20 cellular contexts compared by ENCODE assay signal in the genomic region with DNA sequence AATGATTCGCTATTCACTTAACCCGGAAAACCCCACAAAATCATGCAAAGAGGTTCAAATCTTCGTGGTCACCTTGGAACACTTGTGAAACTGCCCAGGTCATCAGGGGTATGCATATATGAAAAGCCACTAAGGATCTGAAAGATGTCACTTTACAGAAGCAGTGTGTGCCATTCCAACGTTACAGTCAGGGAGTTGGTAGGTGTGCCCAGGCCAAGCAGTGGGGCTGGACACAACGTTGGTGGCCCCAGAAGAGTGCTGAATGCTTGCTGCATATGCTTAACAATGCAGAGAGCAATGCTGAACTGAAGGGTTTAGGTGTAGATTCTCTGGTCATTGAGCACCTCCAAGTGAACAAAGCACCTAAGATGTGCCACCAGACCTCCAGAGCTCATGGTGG. TPM values are rescaled to one million over a fixed set of nuclear protein-coding genes. Genes with fewer than 3 reads are reported as not detected.
DNase-seq lines count a peak whose midpoint lies in the region; ATAC-seq and TF ChIP-seq lines count a peak whose summit lies in the region.
"Had no signal": no experiment of that assay in that cellular context is flagged by ENCODE, and none has a peak within 500 bp of the region (broad histone marks: within the 10 kb centered on the region; RNA-seq: fewer than 3 reads in every experiment).

No MANE protein-coding gene starts in this region.

- no peak for TF ChIP-seq CTCF in right atrium auricular region (IDR thresholded peaks at IDR 0.05)
- no peak for TF ChIP-seq CTCF in left ventricle myocardium inferior (IDR thresholded peaks at IDR 0.05; ENCODE audit: borderline replicate concordance)
- TF ChIP-seq CTCF in neural crest cell (conservative IDR thresholded peaks at IDR 0.05): no peak

- peaks cover 7% of the 10 kb centered on the region for H3K4me1 Mint-ChIP-seq in neural crest cell
- no peaks in the 10 kb centered on the region for H3K4me1 Mint-ChIP-seq in activated T-helper 17 cell treated with anti-CD3 and anti-CD28 coated beads, Interleukin-2, amount 50 U/mL, for 72 hours

- H3K4me3 ChIP-seq in right atrium auricular region (no peak overlapping the region), left ventricle myocardium inferior (no peak overlapping the region)
- H3K4me3 ChIP-seq: BLaER1, GM23248, HAP-1 had no signal

- H3K27me3 ChIP-seq in right atrium auricular region (peaks cover 0 to 3% of the 10 kb centered on the region in 2 donors), left ventricle myocardium inferior (ENCODE audit: low read depth) (peaks cover 97% of the 10 kb centered on the region)
- H3K27me3 ChIP-seq: BLaER1 had no signal

- peak; percentile 26; the same call in 1 of the 2 replicates for TF ChIP-seq RAD21 in Ishikawa (IDR thresholded peaks at IDR 0.05; ENCODE audit: low read depth)

- H3K4me3 Mint-ChIP-seq in neural crest cell: no peak overlapping the region
- H3K4me3 Mint-ChIP-seq in activated T-helper 17 cell treated with anti-CD3 and anti-CD28 coated beads, Interleukin-2, amount 50 U/mL, for 72 hours: no peak overlapping the region
- H3K4me3 Mint-ChIP-seq: B cell; CD4-positive, CD25-positive, alpha-beta regulatory T cell; CD8-positive, alpha-beta T cell; HFFc6 had no signal

- H3K27ac ChIP-seq in right atrium auricular region: no peak overlapping the region
- no peak overlapping the region for H3K27ac ChIP-seq in left ventricle myocardium inferior (replicated peaks)
- H3K27ac ChIP-seq: 22Rv1, BLaER1, C4-2B, GM23248 had no signal

- H3K36me3 Mint-ChIP-seq in neural crest cell (ENCODE audit: low read depth): no peaks in the 10 kb centered on the region
- H3K36me3 Mint-ChIP-seq in activated T-helper 17 cell treated with anti-CD3 and anti-CD28 coated beads, Interleukin-2, amount 50 U/mL, for 72 hours (ENCODE audit: low read depth): no peaks in the 10 kb centered on the region
- H3K36me3 Mint-ChIP-seq: CD4-positive, CD25-positive, alpha-beta regulatory T cell; CD8-positive, alpha-beta T cell had no signal

- TF ChIP-seq EP300 in Ishikawa (IDR thresholded peaks at IDR 0.05; ENCODE audit: borderline replicate concordance): no peak

- DNase-seq in right atrium auricular region (ENCODE audit: low spot score) (peak; percentile 18), left ventricle myocardium inferior (no peak), neural crest cell (ENCODE audit: low read depth, low spot score) (no peak), posterior vena cava (ENCODE audit: low spot score) (peak; percentile 25), amygdala (lab: John Stamatoyannopoulos, UW) (no peak)
- DNase-seq: Caco-2; CD4-positive, CD25-positive, alpha-beta regulatory T cell; CD8-positive, alpha-beta T cell; DMS153; DND-41; GM23248; HFFc6 had no signal

- H3K36me3 ChIP-seq in right atrium auricular region (no peaks in the 10 kb centered on the region), left ventricle myocardium inferior (no peaks in the 10 kb centered on the region)
- H3K36me3 ChIP-seq: BLaER1, HAP-1 had no signal

- H3K27ac Mint-ChIP-seq in neural crest cell (ENCODE audit: unreplicated experiment): peak overlapping the region; percentile 81
- no peak overlapping the region for H3K27ac Mint-ChIP-seq in activated T-helper 17 cell treated with anti-CD3 and anti-CD28 coated beads, Interleukin-2, amount 50 U/mL, for 72 hours
- H3K27ac Mint-ChIP-seq: B cell; CD4-positive, CD25-positive, alpha-beta regulatory T cell; CD8-positive, alpha-beta T cell; HFFc6 had no signal

- no peaks in the 10 kb centered on the region for H3K9me3 ChIP-seq in right atrium auricular region
- H3K9me3 ChIP-seq in left ventricle myocardium inferior (replicated peaks): no peaks in the 10 kb centered on the region
- H3K9me3 ChIP-seq: Caco-2, HAP-1 had no signal

- H3K27me3 Mint-ChIP-seq in neural crest cell (ENCODE audit: low read depth): peaks cover 71% of the 10 kb centered on the region
- peaks cover 53% of the 10 kb centered on the region for H3K27me3 Mint-ChIP-seq in activated T-helper 17 cell treated with anti-CD3 and anti-CD28 coated beads, Interleukin-2, amount 50 U/mL, for 72 hours

- intact Hi-C loops in left ventricle myocardium inferior (cut with micrococcal nuclease): loop anchor here (5.0 kb wide), 1 partner anchor 96 kb away; no protein-coding TSS in a partner anchor
- intact Hi-C loops in posterior vena cava (cut with DNase I): no loop called here

- H3K4me1 ChIP-seq in right atrium auricular region (peaks cover 0 to 7% of the 10 kb centered on the region in 2 donors), left ventricle myocardium inferior (peaks cover 28% of the 10 kb centered on the region)
- H3K4me1 ChIP-seq: BLaER1, HAP-1 had no signal

- no peaks in the 10 kb centered on the region for H3K9me3 Mint-ChIP-seq in neural crest cell
- no peaks in the 10 kb centered on the region for H3K9me3 Mint-ChIP-seq in activated T-helper 17 cell treated with anti-CD3 and anti-CD28 coated beads, Interleukin-2, amount 50 U/mL, for 72 hours
- H3K9me3 Mint-ChIP-seq: CD8-positive, alpha-beta T cell; HFFc6 had no signal

- ATAC-seq in activated T-helper 17 cell treated with anti-CD3 and anti-CD28 coated beads, Interleukin-2, amount 50 U/mL, for 72 hours (replicated peaks): no peak
- ATAC-seq in HG03521 (IDR thresholded peaks at IDR 0.05; ENCODE audit: unreplicated experiment): no peak
- ATAC-seq: CD8-positive, alpha-beta T cell had no signal

TF ChIP-seq in Ishikawa, 13 proteins besides CTCF, POLR2A, EP300 and RAD21:
- no peak for TF ChIP-seq EGR1 (IDR thresholded peaks at IDR 0.05)
- TF ChIP-seq, protein P1, sequence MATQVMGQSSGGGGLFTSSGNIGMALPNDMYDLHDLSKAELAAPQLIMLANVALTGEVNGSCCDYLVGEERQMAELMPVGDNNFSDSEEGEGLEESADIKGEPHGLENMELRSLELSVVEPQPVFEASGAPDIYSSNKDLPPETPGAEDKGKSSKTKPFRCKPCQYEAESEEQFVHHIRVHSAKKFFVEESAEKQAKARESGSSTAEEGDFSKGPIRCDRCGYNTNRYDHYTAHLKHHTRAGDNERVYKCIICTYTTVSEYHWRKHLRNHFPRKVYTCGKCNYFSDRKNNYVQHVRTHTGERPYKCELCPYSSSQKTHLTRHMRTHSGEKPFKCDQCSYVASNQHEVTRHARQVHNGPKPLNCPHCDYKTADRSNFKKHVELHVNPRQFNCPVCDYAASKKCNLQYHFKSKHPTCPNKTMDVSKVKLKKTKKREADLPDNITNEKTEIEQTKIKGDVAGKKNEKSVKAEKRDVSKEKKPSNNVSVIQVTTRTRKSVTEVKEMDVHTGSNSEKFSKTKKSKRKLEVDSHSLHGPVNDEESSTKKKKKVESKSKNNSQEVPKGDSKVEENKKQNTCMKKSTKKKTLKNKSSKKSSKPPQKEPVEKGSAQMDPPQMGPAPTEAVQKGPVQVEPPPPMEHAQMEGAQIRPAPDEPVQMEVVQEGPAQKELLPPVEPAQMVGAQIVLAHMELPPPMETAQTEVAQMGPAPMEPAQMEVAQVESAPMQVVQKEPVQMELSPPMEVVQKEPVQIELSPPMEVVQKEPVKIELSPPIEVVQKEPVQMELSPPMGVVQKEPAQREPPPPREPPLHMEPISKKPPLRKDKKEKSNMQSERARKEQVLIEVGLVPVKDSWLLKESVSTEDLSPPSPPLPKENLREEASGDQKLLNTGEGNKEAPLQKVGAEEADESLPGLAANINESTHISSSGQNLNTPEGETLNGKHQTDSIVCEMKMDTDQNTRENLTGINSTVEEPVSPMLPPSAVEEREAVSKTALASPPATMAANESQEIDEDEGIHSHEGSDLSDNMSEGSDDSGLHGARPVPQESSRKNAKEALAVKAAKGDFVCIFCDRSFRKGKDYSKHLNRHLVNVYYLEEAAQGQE (IDR thresholded peaks at IDR 0.05; ENCODE audit: low read depth): no peak
- no peak for TF ChIP-seq NFIC (IDR thresholded peaks at IDR 0.05)
- TF ChIP-seq CEBPB (IDR thresholded peaks at IDR 0.05): no peak
- no peak for TF ChIP-seq CREB1 (IDR thresholded peaks at IDR 0.05; ENCODE audit: low read depth)
- no peak for TF ChIP-seq TAF1 (IDR thresholded peaks at IDR 0.05; ENCODE audit: low read depth)
- no peak for TF ChIP-seq FOXM1 (IDR thresholded peaks at IDR 0.05; ENCODE audit: borderline replicate concordance, low read depth)
- TF ChIP-seq ZBTB7A (IDR thresholded peaks at IDR 0.05; ENCODE audit: low read depth): no peak
- TF ChIP-seq YY1 (IDR thresholded peaks at IDR 0.05; ENCODE audit: low read depth): no peak
- no peak for TF ChIP-seq MAX (IDR thresholded peaks at IDR 0.05)
- no peak for TF ChIP-seq TEAD4 (IDR thresholded peaks at IDR 0.05)
- TF ChIP-seq, protein P2, sequence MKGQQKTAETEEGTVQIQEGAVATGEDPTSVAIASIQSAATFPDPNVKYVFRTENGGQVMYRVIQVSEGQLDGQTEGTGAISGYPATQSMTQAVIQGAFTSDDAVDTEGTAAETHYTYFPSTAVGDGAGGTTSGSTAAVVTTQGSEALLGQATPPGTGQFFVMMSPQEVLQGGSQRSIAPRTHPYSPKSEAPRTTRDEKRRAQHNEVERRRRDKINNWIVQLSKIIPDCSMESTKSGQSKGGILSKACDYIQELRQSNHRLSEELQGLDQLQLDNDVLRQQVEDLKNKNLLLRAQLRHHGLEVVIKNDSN (IDR thresholded peaks at IDR 0.05): no peak
- TF ChIP-seq TCF12 (IDR thresholded peaks at IDR 0.05; ENCODE audit: low read depth): no peak

RNA-seq across cellular contexts. Expression of gene EIF5, which starts 51.1 kb away (rescaled TPM):
- 100 to 1,000 TPM; 175 to 205 TPM for total RNA-seq in right atrium auricular region
- 260 TPM for total RNA-seq in left ventricle myocardium inferior
- total RNA-seq in neural crest cell: 458 and 483 TPM in 2 replicates
- total RNA-seq in posterior vena cava: 100 to 1,000 TPM; 191 to 232 TPM
- 100 to 1,000 TPM; 196 to 296 TPM for total RNA-seq in activated T-helper 17 cell treated with anti-CD3 and anti-CD28 coated beads, Interleukin-2, amount 50 U/mL, for 72 hours

Comparison
In these comparisons a context has a peak if more than half of its experiments do, and no peak if none do; other contexts are left out.
1. DNase-seq: peak in right atrium auricular region (single experiment) and posterior vena cava (single experiment); none in left ventricle myocardium inferior (single experiment), neural crest cell (single experiment) and amygdala (0 of 56).